9 cellular contexts compared by ENCODE assay signal in genomic region chr19:41296323-41296935, GRCh38. TPM values are rescaled to one million over a fixed set of nuclear protein-coding genes. Genes with fewer than 3 reads are reported as not detected.
A peak's percentile ranks its signal among the peaks of the same experiment; 100 is the strongest.
DNase-seq lines count a peak whose midpoint lies in the region; ATAC-seq and TF ChIP-seq lines count a peak whose summit lies in the region.
"Had no signal": no experiment of that assay in that cellular context is flagged by ENCODE, and none has a peak within 500 bp of the region (broad histone marks: within the 10 kb centered on the region; RNA-seq: fewer than 3 reads in every experiment).

No MANE protein-coding gene starts in this region.

- H3K4me1 Mint-ChIP-seq in activated T-cell treated with anti-CD3 and anti-CD28 coated beads, Interleukin-2, amount 50 U/mL, for 72 hours (ENCODE audit: low read depth), result peaks cover 71% of the 10 kb centered on the region
- peaks cover 65% of the 10 kb centered on the region for H3K4me1 Mint-ChIP-seq in activated naive CD8-positive, alpha-beta T cell treated with anti-CD3 and anti-CD28 coated beads for 36 hours

- peak overlapping the region; percentile 79 for H3K27ac Mint-ChIP-seq in activated T-cell treated with anti-CD3 and anti-CD28 coated beads, Interleukin-2, amount 50 U/mL, for 72 hours
- H3K27ac Mint-ChIP-seq in activated naive CD8-positive, alpha-beta T cell treated with anti-CD3 and anti-CD28 coated beads for 36 hours, result peak overlapping the region; percentile 72

- peak overlapping the region; percentile 86 for H3K27ac ChIP-seq in lower lobe of right lung
- H3K27ac ChIP-seq in thyroid gland, result peak overlapping the region in 2 of 3 donors; percentile 63 to 73

- no peaks in the 10 kb centered on the region for H3K27me3 Mint-ChIP-seq in activated T-cell treated with anti-CD3 and anti-CD28 coated beads, Interleukin-2, amount 50 U/mL, for 72 hours (ENCODE audit: low read depth)
- H3K27me3 Mint-ChIP-seq in activated naive CD8-positive, alpha-beta T cell treated with anti-CD3 and anti-CD28 coated beads for 36 hours, result no peaks in the 10 kb centered on the region

- no peak overlapping the region for H3K4me3 ChIP-seq in lower lobe of right lung
- H3K4me3 ChIP-seq in thyroid gland (replicated peaks in 1 of 3), result no peak overlapping the region

- TF ChIP-seq CTCF in lower lobe of right lung (IDR thresholded peaks at IDR 0.05) (no peak), thyroid gland (IDR thresholded peaks at IDR 0.05) (no peak)

- DNase-seq in activated T-cell treated with anti-CD3 and anti-CD28 coated beads, Interleukin-2, amount 50 U/mL, for 72 hours, result no peak
- DNase-seq in activated T-cell treated with anti-CD3 and anti-CD28 coated beads for 4 hours (no peak), lower lobe of right lung (no peak), thyroid gland (no peak), mesenteric fat pad (ENCODE audit: low spot score) (no peak), inferior parietal cortex (ENCODE audit: extremely low spot score) (no peak)
- DNase-seq in activated naive CD8-positive, alpha-beta T cell treated with anti-CD3 and anti-CD28 coated beads for 36 hours, result no peak
- DNase-seq: NCI-H774 had no signal

- peak overlapping the region in 1 of 2 donors; percentile 45 for H3K4me3 Mint-ChIP-seq in activated T-cell treated with anti-CD3 and anti-CD28 coated beads, Interleukin-2, amount 50 U/mL, for 72 hours
- H3K4me3 Mint-ChIP-seq in activated naive CD8-positive, alpha-beta T cell treated with anti-CD3 and anti-CD28 coated beads for 36 hours, result no peak overlapping the region

- H3K36me3 ChIP-seq in lower lobe of right lung (peaks cover 97% of the 10 kb centered on the region), thyroid gland (peaks cover 52 to 69% of the 10 kb centered on the region in 2 donors)

- H3K36me3 Mint-ChIP-seq in activated T-cell treated with anti-CD3 and anti-CD28 coated beads, Interleukin-2, amount 50 U/mL, for 72 hours (ENCODE audit: insufficient read depth in 2 of 2), result peaks cover 30 to 35% of the 10 kb centered on the region in 2 donors
- H3K36me3 Mint-ChIP-seq in activated naive CD8-positive, alpha-beta T cell treated with anti-CD3 and anti-CD28 coated beads for 36 hours, result peaks cover 58% of the 10 kb centered on the region

- peak; percentile 25 to 26 for ATAC-seq in activated T-cell treated with anti-CD3 and anti-CD28 coated beads, Interleukin-2, amount 50 U/mL, for 72 hours (replicated peaks in 1 of 2)
- ATAC-seq in lower lobe of right lung (peak in 1 of 2 donors; percentile 9), HG03342 (IDR thresholded peaks at IDR 0.05; ENCODE audit: unreplicated experiment) (no peak)

- TF ChIP-seq POLR2A in thyroid gland (IDR thresholded peaks at IDR 0.05), result no peak

- H3K4me1 ChIP-seq in lower lobe of right lung, result peaks cover 60% of the 10 kb centered on the region
- H3K4me1 ChIP-seq in thyroid gland, result peaks cover 23 to 51% of the 10 kb centered on the region in 2 donors

- intact Hi-C loops in lower lobe of right lung (cut with DNase I), result no loop called here
- intact Hi-C loops in thyroid gland (cut with DNase I), result no loop called here

- no peaks in the 10 kb centered on the region for H3K9me3 Mint-ChIP-seq in activated T-cell treated with anti-CD3 and anti-CD28 coated beads, Interleukin-2, amount 50 U/mL, for 72 hours
- no peaks in the 10 kb centered on the region for H3K9me3 Mint-ChIP-seq in activated naive CD8-positive, alpha-beta T cell treated with anti-CD3 and anti-CD28 coated beads for 36 hours

- no peaks in the 10 kb centered on the region for H3K27me3 ChIP-seq in lower lobe of right lung (ENCODE audit: low read depth)
- H3K27me3 ChIP-seq in thyroid gland, result no peaks in the 10 kb centered on the region

- WGBS in thyroid gland, 2 donors, result 58 to 70% methylated on average over 2 of the region's 2 CpGs

- no peaks in the 10 kb centered on the region for H3K9me3 ChIP-seq in lower lobe of right lung
- H3K9me3 ChIP-seq in thyroid gland, result no peaks in the 10 kb centered on the region

RNA-seq across cellular contexts. Expression of gene CCDC97, which starts 13.5 kb away (rescaled TPM):
- total RNA-seq in activated T-cell treated with anti-CD3 and anti-CD28 coated beads, Interleukin-2, amount 50 U/mL, for 72 hours, result 10 to 100 TPM; 28.8 to 33.4 TPM
- 10 to 100 TPM; 19.1 to 20.5 TPM for total RNA-seq in activated naive CD8-positive, alpha-beta T cell treated with anti-CD3 and anti-CD28 coated beads for 36 hours
- 30.3 TPM for total RNA-seq in lower lobe of right lung
- 10 to 100 TPM; 10.6 to 22.0 (median 19.3) TPM for total RNA-seq in thyroid gland
- total RNA-seq in mesenteric fat pad, result 20.5 TPM

RNA-seq across cellular contexts. Expression of gene HNRNPUL1, which starts 32.3 kb away (rescaled TPM):
- total RNA-seq in activated T-cell treated with anti-CD3 and anti-CD28 coated beads, Interleukin-2, amount 50 U/mL, for 72 hours, result 100 to 1,000 TPM; 276 to 351 TPM
- total RNA-seq in activated naive CD8-positive, alpha-beta T cell treated with anti-CD3 and anti-CD28 coated beads for 36 hours, result 100 to 1,000 TPM; 255 to 259 TPM
- total RNA-seq in lower lobe of right lung (191 TPM), thyroid gland (100 to 1,000 TPM; 129 to 180 (median 150) TPM), mesenteric fat pad (143 TPM)

RNA-seq across cellular contexts. Expression of gene TGFB1, which starts 57.3 kb away (rescaled TPM):
- 10 to 100 TPM; 93.5 to 94.2 TPM for total RNA-seq in activated T-cell treated with anti-CD3 and anti-CD28 coated beads, Interleukin-2, amount 50 U/mL, for 72 hours
- total RNA-seq in activated naive CD8-positive, alpha-beta T cell treated with anti-CD3 and anti-CD28 coated beads for 36 hours, result 100 to 1,000 TPM; 152 to 154 TPM
- total RNA-seq in lower lobe of right lung (114 TPM), thyroid gland (10 to 100 TPM in 3 of 4 donors, 1 to 10 TPM in 1; 9.6 to 13.7 (median 11.0) TPM), mesenteric fat pad (54.3 TPM)
